ENCODE assay signal across 16 cellular contexts in genomic region chr4:112518675-112519074, GRCh38. TPM values are rescaled to one million over a fixed set of nuclear protein-coding genes. Genes with fewer than 3 reads are reported as not detected.
DNase-seq lines count a peak whose midpoint lies in the region; ATAC-seq and TF ChIP-seq lines count a peak whose summit lies in the region.
"Had no signal": no experiment of that assay in that cellular context is flagged by ENCODE, and none has a peak within 500 bp of the region (broad histone marks: within the 10 kb centered on the region; RNA-seq: fewer than 3 reads in every experiment).

No MANE protein-coding gene starts in this region.

- no peaks in the 10 kb centered on the region for H3K36me3 ChIP-seq in stomach

- POLR2A ChIA-PET in CD4-positive, alpha-beta T cell (lab: Charles Lee) = no interaction called here

- H3K4me1 ChIP-seq in stomach = peaks cover 36 to 68% (median 54%) of the 10 kb centered on the region in 4 donors

- CTCF ChIA-PET in CD4-positive, alpha-beta T cell (lab: Charles Lee) = interaction anchor here (1.0 kb wide), 1 partner anchor 16 kb away, joined by 4 read pairs; no protein-coding TSS in a partner anchor

- no peak for TF ChIP-seq CTCF in CD4-positive, alpha-beta T cell (IDR thresholded peaks at IDR 0.05)
- no peak for TF ChIP-seq CTCF in stomach (IDR thresholded peaks at IDR 0.05)

- H3K27ac Mint-ChIP-seq in CD4-positive, alpha-beta T cell = no peak overlapping the region
- H3K27ac Mint-ChIP-seq: CD14-positive monocyte had no signal

- H3K9me3 ChIP-seq in CD4-positive, alpha-beta T cell (ENCODE audit: control insufficient read depth, low read length) = peaks cover 9% of the 10 kb centered on the region
- peaks cover 0 to 29% (median 12%) of the 10 kb centered on the region in 4 donors for H3K9me3 ChIP-seq in stomach

- no peak for DNase-seq in CD4-positive, alpha-beta T cell
- DNase-seq in HT1080 (ENCODE audit: low read depth) = peak; percentile 43
- peak; percentile 8 for DNase-seq in RKO (ENCODE audit: low spot score)
- peak; percentile 40 for DNase-seq in foreskin melanocyte
- DNase-seq in stimulated activated CD4-positive, alpha-beta T cell treated with anti-CD3 and anti-CD28 coated beads, Interleukin-4, amount 100 ng/mL, for 24 hours = no peak
- DNase-seq in activated T-cell treated with anti-CD3 and anti-CD28 coated beads for 4 hours = no peak
- no peak for DNase-seq in SIG-M5 treated with dmso at 0.1 percent for 504 hours (lab: John Stamatoyannopoulos, UW; ENCODE audit: unreplicated experiment)
- DNase-seq in stomach = no peak
- DNase-seq: CD8-positive, alpha-beta memory T cell; DMS53; GF-D8 had no signal

- H3K4me3 Mint-ChIP-seq in CD4-positive, alpha-beta T cell = peak overlapping the region; percentile 9

- peaks cover 90% of the 10 kb centered on the region for H3K4me1 Mint-ChIP-seq in CD4-positive, alpha-beta T cell (ENCODE audit: low read depth)

- H3K36me3 Mint-ChIP-seq in CD4-positive, alpha-beta T cell (ENCODE audit: low read depth) = no peaks in the 10 kb centered on the region

- no peak for TF ChIP-seq EP300 in stomach (IDR thresholded peaks at IDR 0.05)

- H3K27ac ChIP-seq in CD4-positive, alpha-beta T cell (ENCODE audit: low read depth, low read length) = no peak overlapping the region
- no peak overlapping the region for H3K27ac ChIP-seq in stomach
- H3K27ac ChIP-seq: 22Rv1 had no signal

- intact Hi-C loops in CD4-positive, alpha-beta T cell (cut with DNase I, micrococcal nuclease) = no loop called here
- intact Hi-C loops in stomach (cut with DNase I; ENCODE audit: low total_unique reads) = no loop called here

- H3K9me3 Mint-ChIP-seq in CD4-positive, alpha-beta T cell = peaks cover 6% of the 10 kb centered on the region

- H3K27me3 Mint-ChIP-seq in CD4-positive, alpha-beta T cell = peaks cover 100% of the 10 kb centered on the region

- H3K27me3 ChIP-seq in CD4-positive, alpha-beta T cell (ENCODE audit: control insufficient read depth, insufficient read depth, low read length) = peaks cover 96% of the 10 kb centered on the region
- H3K27me3 ChIP-seq in stomach = peaks cover 62 to 100% (median 99%) of the 10 kb centered on the region in 3 donors

- no peak for TF ChIP-seq POLR2A in stomach (IDR thresholded peaks at IDR 0.05)

- no peak for ATAC-seq in CD4-positive, alpha-beta T cell (ENCODE audit: poor library complexity)
- ATAC-seq: HCT116 had no signal

- no peak overlapping the region for H3K4me3 ChIP-seq in stomach

RNA-seq across cellular contexts. Expression of gene NEUROG2, which starts 2.7 kb away (rescaled TPM):
- total RNA-seq in CD4-positive, alpha-beta T cell = not detected
- 0.03 and 0.05 TPM in 2 replicates for total RNA-seq in HT1080 (2014; rRNA removed; shearing (Covaris generic))
- polyA plus RNA-seq in HT1080 (2015; cell fraction: cytosol; rRNA removed) = 0.09 and 0.18 TPM in 2 replicates
- 0.07 and 0.10 TPM in 2 replicates for polyA plus RNA-seq in HT1080 (2015; cell fraction: nucleus; rRNA removed)
- not detected for total RNA-seq in stomach
- polyA plus RNA-seq in stomach = not detected
- total RNA-seq: A673; CD8-positive, alpha-beta memory T cell had no signal
- polyA plus RNA-seq: BJ; CD14-positive monocyte; CD8-positive, alpha-beta memory T cell had no signal

Comparison
In these comparisons a context has a peak if more than half of its experiments do, and no peak if none do; other contexts are left out.
1. DNase-seq: peak in HT1080 (single experiment), RKO (single experiment) and foreskin melanocyte (single experiment); none in CD4-positive, alpha-beta T cell (0 of 10), stimulated activated CD4-positive, alpha-beta T cell treated with anti-CD3 and anti-CD28 coated beads, Interleukin-4, amount 100 ng/mL, for 24 hours (single experiment), activated T-cell treated with anti-CD3 and anti-CD28 coated beads for 4 hours (single experiment), SIG-M5 treated with dmso at 0.1 percent for 504 hours (single experiment) and stomach (single experiment).